ENCODE assay signal across 14 cellular contexts in genomic region chr2:96872591-96873349, GRCh38. TPM values are rescaled to one million over a fixed set of nuclear protein-coding genes. Genes with fewer than 3 reads are reported as not detected.
A peak's percentile ranks its signal among the peaks of the same experiment; 100 is the strongest.
DNase-seq lines count a peak whose midpoint lies in the region; ATAC-seq and TF ChIP-seq lines count a peak whose summit lies in the region.
"Had no signal": no experiment of that assay in that cellular context is flagged by ENCODE, and none has a peak within 500 bp of the region (broad histone marks: within the 10 kb centered on the region; RNA-seq: fewer than 3 reads in every experiment).

No MANE protein-coding gene starts in this region.

- TF ChIP-seq CTCF in CD4-positive, alpha-beta T cell (IDR thresholded peaks at IDR 0.05) = no peak
- TF ChIP-seq CTCF in esophagus muscularis mucosa (IDR thresholded peaks at IDR 0.05) (no peak), neural progenitor cell (IDR thresholded peaks at IDR 0.05) (no peak), GM10248 (IDR thresholded peaks at IDR 0.05; ENCODE audit: control extremely low read depth, extremely low read depth, low read depth, missing control alignments) (no peak), RWPE1 (conservative IDR thresholded peaks at IDR 0.05; ENCODE audit: low read depth) (no peak)

- peaks cover 51% of the 10 kb centered on the region for H3K4me1 Mint-ChIP-seq in CD4-positive, alpha-beta T cell (ENCODE audit: low read depth)
- peaks cover 55% of the 10 kb centered on the region for H3K4me1 Mint-ChIP-seq in neural progenitor cell

- no peak for TF ChIP-seq EP300 in esophagus muscularis mucosa (IDR thresholded peaks at IDR 0.05)

- ATAC-seq in CD4-positive, alpha-beta T cell (ENCODE audit: poor library complexity) = no peak
- ATAC-seq in HG03571 (IDR thresholded peaks at IDR 0.05; ENCODE audit: unreplicated experiment) = no peak
- no peak for ATAC-seq in HG02885 (IDR thresholded peaks at IDR 0.05; ENCODE audit: poor library complexity, unreplicated experiment)
- ATAC-seq: left lobe of liver had no signal

- no peaks in the 10 kb centered on the region for H3K9me3 Mint-ChIP-seq in CD4-positive, alpha-beta T cell
- no peaks in the 10 kb centered on the region for H3K9me3 Mint-ChIP-seq in neural progenitor cell

- no peak overlapping the region for H3K4me3 ChIP-seq in esophagus muscularis mucosa
- no peak overlapping the region for H3K4me3 ChIP-seq in neural progenitor cell
- H3K4me3 ChIP-seq: coronary artery had no signal

- no peak for DNase-seq in CD4-positive, alpha-beta T cell
- DNase-seq in M059J (ENCODE audit: low read depth) (peak; percentile 29), esophagus muscularis mucosa (ENCODE audit: extremely low spot score) (no peak), neural progenitor cell (ENCODE audit: low spot score) (peak; percentile 54), GM10248 (ENCODE audit: extremely low spot score) (no peak), RWPE1 (ENCODE audit: low spot score) (no peak)
- DNase-seq: KBM-7, NCI-H1694, SHP77 treated with DMSO at 0.1 percent for 48 hours had no signal

- H3K36me3 ChIP-seq in esophagus muscularis mucosa (peaks cover 0 to under 1% (median 0%) of the 10 kb centered on the region in 4 donors), neural progenitor cell (no peaks in the 10 kb centered on the region)

- peak overlapping the region; percentile 15 for H3K4me3 Mint-ChIP-seq in CD4-positive, alpha-beta T cell
- H3K4me3 Mint-ChIP-seq in neural progenitor cell = peak overlapping the region; percentile 55
- H3K4me3 Mint-ChIP-seq: activated naive CD8-positive, alpha-beta T cell had no signal

- no peaks in the 10 kb centered on the region for H3K27me3 ChIP-seq in CD4-positive, alpha-beta T cell (ENCODE audit: control insufficient read depth, insufficient read depth, low read length)
- H3K27me3 ChIP-seq in esophagus muscularis mucosa (no peaks in the 10 kb centered on the region), neural progenitor cell (no peaks in the 10 kb centered on the region)

- peaks cover 37% of the 10 kb centered on the region for H3K79me2 ChIP-seq in neural progenitor cell (ENCODE audit: low read depth)

- H3F3A ChIP-seq in neural progenitor cell (ENCODE audit: low read depth) = peaks cover 48% of the 10 kb centered on the region

- no peak overlapping the region for H2AFZ ChIP-seq in neural progenitor cell (replicated peaks)

- H3K36me3 Mint-ChIP-seq in CD4-positive, alpha-beta T cell (ENCODE audit: low read depth) = peaks cover 13% of the 10 kb centered on the region
- H3K36me3 Mint-ChIP-seq in neural progenitor cell = no peaks in the 10 kb centered on the region
- H3K36me3 Mint-ChIP-seq: activated naive CD8-positive, alpha-beta T cell had no signal

- POLR2A ChIA-PET in CD4-positive, alpha-beta T cell (lab: Charles Lee) = interaction anchor here (0.8 to 2.7 kb wide), 5 partner anchors 10 to 90 kb away, joined by 3 to 11 read pairs (median 8); partner anchors contain the start of gene ANKRD39
- POLR2A ChIA-PET in GM10248 (lab: Yijun Ruan, JAX) (interaction anchor here (0.7 to 1.1 kb wide), 2 partner anchors 15 to 112 kb away, joined by 3 read pairs; partner anchors contain the start of genes ANKRD39 and CNNM4), RWPE1 (lab: Yijun Ruan, JAX; ENCODE audit: low non-redundant PET) (interaction anchor here (0.5 to 0.7 kb wide), 2 partner anchors 41 kb away, joined by 3 to 4 read pairs; no protein-coding TSS in a partner anchor)

- H3K27ac ChIP-seq in CD4-positive, alpha-beta T cell (ENCODE audit: low read depth, low read length) = no peak overlapping the region
- H3K27ac ChIP-seq in esophagus muscularis mucosa (replicated peaks in 1 of 4) (peak overlapping the region in 3 of 4 donors; percentile 42 to 100 (median 60)), neural progenitor cell (no peak overlapping the region), RWPE1 (no peak overlapping the region)

- peak overlapping the region; percentile 49 for H3K27ac Mint-ChIP-seq in CD4-positive, alpha-beta T cell
- no peak overlapping the region for H3K27ac Mint-ChIP-seq in neural progenitor cell
- H3K27ac Mint-ChIP-seq: activated naive CD8-positive, alpha-beta T cell had no signal

- intact Hi-C loops in CD4-positive, alpha-beta T cell (cut with DNase I, micrococcal nuclease) = loop anchor here in 1 of 2 experiments (5.0 kb wide), 1 partner anchor 90 kb away; no protein-coding TSS in a partner anchor
- intact Hi-C loops in esophagus muscularis mucosa (cut with DNase I) = no loop called here

- no peaks in the 10 kb centered on the region for H3K9me3 ChIP-seq in CD4-positive, alpha-beta T cell (ENCODE audit: control insufficient read depth, low read length)
- H3K9me3 ChIP-seq in esophagus muscularis mucosa (no peaks in the 10 kb centered on the region), neural progenitor cell (ENCODE audit: low read depth) (no peaks in the 10 kb centered on the region)

- CTCF ChIA-PET in CD4-positive, alpha-beta T cell (lab: Charles Lee) = interaction anchor here (0.6 to 3.1 kb wide), 2 partner anchors 15 to 55 kb away, joined by 3 to 19 read pairs; partner anchors contain the start of gene ANKRD39
- CTCF ChIA-PET in GM10248 (lab: Yijun Ruan, JAX) (interaction anchor here (0.8 to 4.0 kb wide), 9 partner anchors 8 to 379 kb away, joined by 3 to 22 read pairs (median 4); partner anchors contain the start of genes ANKRD39 and CNNM3), RWPE1 (lab: Yijun Ruan, JAX) (interaction anchor here (1.0 kb wide), 1 partner anchor 15 kb away, joined by 5 read pairs; no protein-coding TSS in a partner anchor)

- WGBS in esophagus muscularis mucosa = 80% methylated on average over 12 of the region's 14 CpGs

- H4K20me1 ChIP-seq in neural progenitor cell (ENCODE audit: low read depth) = peaks cover 5% of the 10 kb centered on the region

- no peaks in the 10 kb centered on the region for H3K27me3 Mint-ChIP-seq in CD4-positive, alpha-beta T cell
- H3K27me3 Mint-ChIP-seq in neural progenitor cell (ENCODE audit: insufficient read depth, low read depth) = peaks cover 8% of the 10 kb centered on the region
- H3K27me3 Mint-ChIP-seq: activated naive CD8-positive, alpha-beta T cell had no signal

- H3K9ac ChIP-seq in neural progenitor cell = no peak overlapping the region

- TF ChIP-seq POLR2A in esophagus muscularis mucosa (IDR thresholded peaks at IDR 0.05; ENCODE audit: low read depth) = no peak

- H3K4me2 ChIP-seq in neural progenitor cell = no peak overlapping the region

- peaks cover 29 to 63% (median 50%) of the 10 kb centered on the region in 4 donors for H3K4me1 ChIP-seq in esophagus muscularis mucosa
- H3K4me1 ChIP-seq in neural progenitor cell = peaks cover 40% of the 10 kb centered on the region

RNA-seq across cellular contexts. Expression of gene SEMA4C, which starts 2.9 kb away (rescaled TPM):
- 10 to 100 TPM; 55.8 to 56.8 TPM for total RNA-seq in CD4-positive, alpha-beta T cell
- total RNA-seq in M059J (2014; rRNA removed; shearing (Covaris generic)) = 6.5 and 14.2 TPM in 2 replicates
- 10 to 100 TPM; 54.4 to 82.7 (median 75.4) TPM for total RNA-seq in esophagus muscularis mucosa
- 39.1 and 103 TPM in 2 replicates for total RNA-seq in neural progenitor cell (ENCODE audit: low replicate concordance)

RNA-seq across cellular contexts. Expression of gene ANKRD39, which starts 15.0 kb away (rescaled TPM):
- 10 to 100 TPM; 17.2 to 18.3 TPM for total RNA-seq in CD4-positive, alpha-beta T cell
- 7.2 and 11.9 TPM in 2 replicates for total RNA-seq in M059J (2014; rRNA removed; shearing (Covaris generic))
- 10 to 100 TPM; 12.4 to 17.2 (median 14.7) TPM for total RNA-seq in esophagus muscularis mucosa
- total RNA-seq in neural progenitor cell (ENCODE audit: low replicate concordance) = 4.0 and 17.3 TPM in 2 replicates

RNA-seq across cellular contexts. Expression of gene ANKRD23, which starts 28.9 kb away (rescaled TPM):
- total RNA-seq in CD4-positive, alpha-beta T cell = 10 to 100 TPM in 1 of 2 experiments, 1 to 10 TPM in 1; 6.2 to 10.4 TPM
- 0.20 TPM in 1 of 2 replicates, not detected in the other for total RNA-seq in M059J (2014; rRNA removed; shearing (Covaris generic))
- 1 to 10 TPM; 2.2 to 6.0 (median 4.2) TPM for total RNA-seq in esophagus muscularis mucosa
- total RNA-seq in neural progenitor cell (ENCODE audit: low replicate concordance) = 10.8 and 11.4 TPM in 2 replicates

RNA-seq across cellular contexts. Expression of gene CNNM3, which starts 56.7 kb away (rescaled TPM):
- 10 to 100 TPM; 48.7 to 53.5 TPM for total RNA-seq in CD4-positive, alpha-beta T cell
- 5.9 and 6.1 TPM in 2 replicates for total RNA-seq in M059J (2014; rRNA removed; shearing (Covaris generic))
- total RNA-seq in esophagus muscularis mucosa (10 to 100 TPM; 11.8 to 30.3 (median 22.1) TPM), neural progenitor cell (ENCODE audit: low replicate concordance) (11.1 and 20.2 TPM in 2 replicates)

Comparison
In these comparisons a context has a peak if more than half of its experiments do, and no peak if none do; other contexts are left out.
1. DNase-seq: peak in M059J (single experiment) and neural progenitor cell (single experiment); none in CD4-positive, alpha-beta T cell (0 of 10), esophagus muscularis mucosa (single experiment), GM10248 (single experiment) and RWPE1 (single experiment).
2. H3K27ac ChIP-seq: peak in esophagus muscularis mucosa (3 of 4); none in CD4-positive, alpha-beta T cell (single experiment), neural progenitor cell (single experiment) and RWPE1 (single experiment).